8 cellular contexts compared by ENCODE assay signal in genomic region chr1:174968750-174969244, GRCh38. TPM values are rescaled to one million over a fixed set of nuclear protein-coding genes. Genes with fewer than 3 reads are reported as not detected.
A peak's percentile ranks its signal among the peaks of the same experiment; 100 is the strongest.
DNase-seq lines count a peak whose midpoint lies in the region; ATAC-seq, FAIRE-seq and TF ChIP-seq lines count a peak whose summit lies in the region.

No MANE protein-coding gene starts in this region.

- no peak for TF ChIP-seq POLR2A in A549 (IDR thresholded peaks at IDR 0.05; ENCODE audit: low read length)

- peaks cover 10% of the 10 kb centered on the region; the same call in 1 of the 3 replicates for H3K4me1 ChIP-seq in A549

- CTCF ChIA-PET in A549 (lab: Yijun Ruan, JAX) = interaction anchor here (0.9 to 1.2 kb wide), 2 partner anchors 14 to 186 kb away, joined by 4 read pairs; no protein-coding TSS in a partner anchor

- no peak overlapping the region for H3K27ac ChIP-seq in A549

- WGBS in A549 (ENCODE audit: missing lambda C conversion rate) = 58% methylated on average over 5 of the region's 5 CpGs

- TF ChIP-seq CTCF in A549 (IDR thresholded peaks at IDR 0.05) (no peak), fibroblast of villous mesenchyme (IDR thresholded peaks at IDR 0.05; ENCODE audit: insufficient read depth, low read depth, low read length) (no peak)

- peak overlapping the region; percentile 35; the same call in 1 of the 3 replicates for H3K4me2 ChIP-seq in A549

- no peak for FAIRE-seq in A549 (lab: Jason Lieb, UNC)

- H3K4me3 ChIP-seq in A549 = no peak overlapping the region
- no peak overlapping the region for H3K4me3 ChIP-seq in fibroblast of villous mesenchyme (ENCODE audit: low read depth, low read length)

- H3K9me3 ChIP-seq in A549 = no peaks in the 10 kb centered on the region

- DNase-seq in A549 (ENCODE audit: low read depth in 1 of 2, low spot score in 1 of 2) = no peak
- DNase-seq in T follicular helper cell (ENCODE audit: low read depth) = peak; percentile 23
- peak; percentile 68 for DNase-seq in fibroblast of villous mesenchyme (ENCODE audit: low read depth)
- DNase-seq in NCI-H2081 treated with DMSO at 0.1 percent for 48 hours (lab: John Stamatoyannopoulos, UW) = no peak
- DNase-seq in NCI-H146 treated with DMSO at 0.1 percent for 48 hours (lab: John Stamatoyannopoulos, UW; ENCODE audit: unreplicated experiment) = no peak
- DNase-seq in NCI-H146 (lab: John Stamatoyannopoulos, UW) = no peak

- TF ChIP-seq RAD21 in A549 (conservative IDR thresholded peaks at IDR 0.05 in 1 of 2, IDR thresholded peaks at IDR 0.05 in 1 of 2) = no peak

- ATAC-seq in A549 (no peak), GM18870 (IDR thresholded peaks at IDR 0.05; ENCODE audit: unreplicated experiment) (peak; percentile 70), HG03097 (IDR thresholded peaks at IDR 0.05; ENCODE audit: low FRiP score, unreplicated experiment) (peak; percentile 61)

- POLR2A ChIA-PET in A549 (lab: Yijun Ruan, JAX) = no interaction called here

- no peak for TF ChIP-seq EP300 in A549 (IDR thresholded peaks at IDR 0.05)

TF ChIP-seq in A549, 52 proteins besides CTCF, POLR2A, EP300 and RAD21:
- TF ChIP-seq RNF2 (IDR thresholded peaks at IDR 0.05; ENCODE audit: borderline replicate concordance, low read depth) (no peak), SREBF2 (IDR thresholded peaks at IDR 0.05) (no peak), ATOH8 (CRISPR knock-in tag; IDR thresholded peaks at IDR 0.05; ENCODE audit: low read depth) (no peak), FOSB (CRISPR knock-in tag; IDR thresholded peaks at IDR 0.05) (no peak)

RNA-seq across cellular contexts. Expression of gene CACYBP, which starts 30.9 kb away (rescaled TPM):
- polyA plus RNA-seq in A549 (2011; rRNA removed) (95.8 and 151 TPM in 2 replicates), A549 (2017; fragmentation: RNase III; extraction: RNeasy Plus Mini Kit Qiagen cat#74134 plus additional on column Dnase treatment) (249 to 297 TPM (median 253 TPM) in 3 replicates)
- 77.3 and 102 TPM in 2 replicates for polyA plus RNA-seq in A549 (2012; cell fraction: cytosol; rRNA removed)
- 37.0 and 63.1 TPM in 2 replicates for polyA plus RNA-seq in A549 (2012; cell fraction: nucleus; rRNA removed)
- polyA minus RNA-seq in A549 (2011; rRNA and poly(A)+ RNA removed) = 7.4 and 9.1 TPM in 2 replicates
- total RNA-seq in fibroblast of villous mesenchyme = 222 and 281 TPM in 2 replicates

RNA-seq across cellular contexts. Expression of gene MRPS14, which starts 54.4 kb away (rescaled TPM):
- polyA plus RNA-seq in A549 (2011; rRNA removed) (40.9 and 45.1 TPM in 2 replicates), A549 (2017; fragmentation: RNase III; extraction: RNeasy Plus Mini Kit Qiagen cat#74134 plus additional on column Dnase treatment) (18.9 to 20.0 TPM (median 19.5 TPM) in 3 replicates)
- 17.4 and 18.6 TPM in 2 replicates for polyA plus RNA-seq in A549 (2012; cell fraction: cytosol; rRNA removed)
- polyA plus RNA-seq in A549 (2012; cell fraction: nucleus; rRNA removed) = 7.7 and 14.1 TPM in 2 replicates
- polyA minus RNA-seq in A549 (2011; rRNA and poly(A)+ RNA removed) = 12.7 and 14.2 TPM in 2 replicates
- total RNA-seq in fibroblast of villous mesenchyme = 22.2 and 25.9 TPM in 2 replicates

Comparison
In these comparisons a context has a peak if more than half of its experiments do, and no peak if none do; other contexts are left out.
1. ATAC-seq: peak in GM18870 (single experiment) and HG03097 (single experiment); none in A549 (0 of 2).
2. DNase-seq: peak in T follicular helper cell (single experiment) and fibroblast of villous mesenchyme (single experiment); none in A549 (0 of 2), NCI-H2081 treated with DMSO at 0.1 percent for 48 hours (single experiment), NCI-H146 treated with DMSO at 0.1 percent for 48 hours (single experiment) and NCI-H146 (single experiment).